In genomic region chr20:63737690-63737939, GRCh38 we compare ENCODE assay signal across 10 cellular contexts. TPM values are rescaled to one million over a fixed set of nuclear protein-coding genes. Genes with fewer than 3 reads are reported as not detected.
DNase-seq lines count a peak whose midpoint lies in the region; ATAC-seq and TF ChIP-seq lines count a peak whose summit lies in the region.
"Had no signal": no experiment of that assay in that cellular context is flagged by ENCODE, and none has a peak within 500 bp of the region (broad histone marks: within the 10 kb centered on the region; RNA-seq: fewer than 3 reads in every experiment).

No MANE protein-coding gene starts in this region.

- TF ChIP-seq CTCF in DOHH2 (IDR thresholded peaks at IDR 0.05; ENCODE audit: low read depth, low read length, poor library complexity, severe bottlenecking) (no peak), psoas muscle (IDR thresholded peaks at IDR 0.05) (no peak)

- WGBS in psoas muscle, 3 donors: 45 to 59% (median 51%) methylated on average over 12 to 25 of the region's 25 CpGs

- peaks cover 9% of the 10 kb centered on the region in 3 donors for H3K4me1 Mint-ChIP-seq in IgD-negative memory B cell
- H3K4me1 Mint-ChIP-seq in effector memory CD8-positive, alpha-beta T cell (ENCODE audit: low read depth in 2 of 2): peaks cover 22 to 24% of the 10 kb centered on the region in 2 donors

- DNase-seq in effector memory CD8-positive, alpha-beta T cell: no peak
- DNase-seq in psoas muscle: no peak
- DNase-seq in NCI-H510A treated with DMSO at 0.1 percent for 48 hours (lab: John Stamatoyannopoulos, UW): no peak
- DNase-seq: kidney glomerular epithelial cell had no signal

- H3K36me3 ChIP-seq in DOHH2 (ENCODE audit: control insufficient read depth, low read length) (peaks cover 23% of the 10 kb centered on the region; the same call in 1 of the 2 replicates), psoas muscle (ENCODE audit: insufficient read depth in 1 of 2, low read depth in 1 of 2) (peaks cover 0 to 38% of the 10 kb centered on the region in 2 donors)

- peak overlapping the region; percentile 79 to 95 (median 88) for H3K4me3 Mint-ChIP-seq in IgD-negative memory B cell
- peak overlapping the region; percentile 81 to 86 for H3K4me3 Mint-ChIP-seq in effector memory CD8-positive, alpha-beta T cell
- H3K4me3 Mint-ChIP-seq: brain had no signal

- no peaks in the 10 kb centered on the region for H3K36me3 Mint-ChIP-seq in IgD-negative memory B cell
- H3K36me3 Mint-ChIP-seq in effector memory CD8-positive, alpha-beta T cell (ENCODE audit: insufficient read depth): peaks cover 43% of the 10 kb centered on the region

- no peaks in the 10 kb centered on the region for H3K9me2 ChIP-seq in DOHH2 (replicated peaks; ENCODE audit: control insufficient read depth, low read length)

- no peak overlapping the region for H3K27ac Mint-ChIP-seq in IgD-negative memory B cell
- no peak overlapping the region for H3K27ac Mint-ChIP-seq in effector memory CD8-positive, alpha-beta T cell
- H3K27ac Mint-ChIP-seq: brain had no signal

- no peak overlapping the region; the same call in 1 of the 2 replicates for H3K4me3 ChIP-seq in DOHH2 (ENCODE audit: low read length)
- peak overlapping the region; percentile 25 for H3K4me3 ChIP-seq in psoas muscle

- H3K79me2 ChIP-seq in DOHH2 (ENCODE audit: control insufficient read depth, low read length): peaks cover 6% of the 10 kb centered on the region; the same call in 1 of the 2 replicates

- peak overlapping the region; percentile 43 for H3K4me2 ChIP-seq in DOHH2 (ENCODE audit: low read length)

- no peak for ATAC-seq in effector memory CD8-positive, alpha-beta T cell (replicated peaks)
- ATAC-seq in psoas muscle (no peak), GM21576 (IDR thresholded peaks at IDR 0.05; ENCODE audit: unreplicated experiment) (no peak), HG03439 (IDR thresholded peaks at IDR 0.05; ENCODE audit: unreplicated experiment) (no peak)

- H3K27ac ChIP-seq in DOHH2 (ENCODE audit: low read depth, low read length) (no peak overlapping the region), psoas muscle (no peak overlapping the region)
- H3K27ac ChIP-seq: right atrium auricular region had no signal

- no peaks in the 10 kb centered on the region for H3K9me3 ChIP-seq in DOHH2 (ENCODE audit: control insufficient read depth, insufficient read depth, low read length)
- no peaks in the 10 kb centered on the region for H3K9me3 ChIP-seq in psoas muscle
- H3K9me3 ChIP-seq: right atrium auricular region had no signal

- intact Hi-C loops in psoas muscle (cut with DNase I): loop anchor here in 1 of 2 donors (5.0 kb wide), 1 partner anchor 35 kb away; no protein-coding TSS in a partner anchor

- peaks cover 1% of the 10 kb centered on the region; the same call in 1 of the 2 replicates for H3F3A ChIP-seq in DOHH2 (ENCODE audit: control insufficient read depth, insufficient read depth)

- H3K27me3 ChIP-seq in DOHH2 (ENCODE audit: control insufficient read depth, low read length): no peaks in the 10 kb centered on the region
- no peaks in the 10 kb centered on the region for H3K27me3 ChIP-seq in psoas muscle (ENCODE audit: insufficient read depth in 3 of 3, low read length in 2 of 3)
- H3K27me3 ChIP-seq: right atrium auricular region had no signal

- H4K20me1 ChIP-seq in DOHH2 (ENCODE audit: control insufficient read depth, insufficient read depth, low read depth, low read length): no peaks in the 10 kb centered on the region

- H3K27me3 Mint-ChIP-seq in IgD-negative memory B cell: no peaks in the 10 kb centered on the region
- no peaks in the 10 kb centered on the region for H3K27me3 Mint-ChIP-seq in effector memory CD8-positive, alpha-beta T cell
- H3K27me3 Mint-ChIP-seq: brain had no signal

- peaks cover 42% of the 10 kb centered on the region for H3K4me1 ChIP-seq in DOHH2 (ENCODE audit: control insufficient read depth, low read length)
- H3K4me1 ChIP-seq in psoas muscle: peaks cover 15% of the 10 kb centered on the region

- no peaks in the 10 kb centered on the region for H3K9me3 Mint-ChIP-seq in IgD-negative memory B cell
- no peaks in the 10 kb centered on the region for H3K9me3 Mint-ChIP-seq in effector memory CD8-positive, alpha-beta T cell
- H3K9me3 Mint-ChIP-seq: brain had no signal

RNA-seq across cellular contexts. Expression of gene LIME1, which starts 1.2 kb away (rescaled TPM):
- polyA plus RNA-seq in IgD-negative memory B cell (81.2 TPM), psoas muscle (1 to 10 TPM; 3.1 to 5.1 (median 4.4) TPM)
- 1 to 10 TPM; 1.7 to 4.6 (median 2.6) TPM for total RNA-seq in psoas muscle

RNA-seq across cellular contexts. Expression of gene SLC2A4RG, which starts 2.0 kb away (rescaled TPM):
- 2.0 TPM for polyA plus RNA-seq in IgD-negative memory B cell
- total RNA-seq in psoas muscle: 10 to 100 TPM; 40.2 to 79.1 (median 54.7) TPM
- polyA plus RNA-seq in psoas muscle: 10 to 100 TPM; 27.1 to 45.5 (median 43.7) TPM

RNA-seq across cellular contexts. Expression of gene ZGPAT, which starts 29.8 kb away (rescaled TPM):
- polyA plus RNA-seq in IgD-negative memory B cell (59.4 TPM), psoas muscle (10 to 100 TPM; 28.4 to 54.8 (median 43.6) TPM)
- total RNA-seq in psoas muscle: 10 to 100 TPM; 10.7 to 18.2 (median 14.9) TPM

RNA-seq across cellular contexts. Expression of gene ARFRP1, which starts 29.8 kb away (rescaled TPM):
- polyA plus RNA-seq in IgD-negative memory B cell (64.3 TPM), psoas muscle (10 to 100 TPM; 31.7 to 74.0 (median 32.4) TPM)
- total RNA-seq in psoas muscle: 10 to 100 TPM; 22.9 to 38.9 (median 32.6) TPM

RNA-seq across cellular contexts. Expression of gene TNFRSF6B, which starts 41.2 kb away (rescaled TPM):
- not detected for polyA plus RNA-seq in IgD-negative memory B cell
- total RNA-seq in psoas muscle: 1 to 10 TPM in 3 of 4 donors, not detected in 1; 1.3 to 2.2 (median 1.6) TPM
- 10 to 100 TPM in 1 of 3 donors, 1 to 10 TPM in 1, under 1 TPM in 1; 0.56 to 16.1 (median 6.1) TPM for polyA plus RNA-seq in psoas muscle

Comparison
In these comparisons a context has a peak if more than half of its experiments do, and no peak if none do; other contexts are left out.
1. RNA of gene LIME1, which starts 1.2 kb away (polyA plus RNA-seq): 81.2 TPM in IgD-negative memory B cell (single experiment); 3.1 to 5.1 TPM in psoas muscle; every median in the first group is over 10 times any median in the second.